ENCODE assay signal across 16 cellular contexts in genomic region chr6:119040636-119041035, GRCh38. TPM values are rescaled to one million over a fixed set of nuclear protein-coding genes. Genes with fewer than 3 reads are reported as not detected.
DNase-seq lines count a peak whose midpoint lies in the region; ATAC-seq and TF ChIP-seq lines count a peak whose summit lies in the region.
"Had no signal": no experiment of that assay in that cellular context is flagged by ENCODE, and none has a peak within 500 bp of the region (broad histone marks: within the 10 kb centered on the region; RNA-seq: fewer than 3 reads in every experiment).

No MANE protein-coding gene starts in this region.

- H3K9ac ChIP-seq in endodermal cell (ENCODE audit: extremely low read depth, low read length, poor library complexity, severe bottlenecking) (no peak overlapping the region), subcutaneous abdominal adipose tissue (ENCODE audit: low read length in 5 of 5) (no peak overlapping the region)

- H3K27ac ChIP-seq in endodermal cell (ENCODE audit: low read depth, low read length), result no peak overlapping the region
- H3K27ac ChIP-seq in lower lobe of right lung, result peak overlapping the region; percentile 62
- no peak overlapping the region for H3K27ac ChIP-seq in subcutaneous abdominal adipose tissue (ENCODE audit: low read depth, low read length)
- no peak overlapping the region for H3K27ac ChIP-seq in CD8-positive, alpha-beta memory T cell (ENCODE audit: low read depth, low read length)
- H3K27ac ChIP-seq in stomach, result no peak overlapping the region

- no peaks in the 10 kb centered on the region for H3K9me3 Mint-ChIP-seq in endodermal cell
- no peaks in the 10 kb centered on the region for H3K9me3 Mint-ChIP-seq in CD8-positive, alpha-beta memory T cell
- H3K9me3 Mint-ChIP-seq: CD4-positive, alpha-beta T cell; H9; IgD-negative memory B cell had no signal

- intact Hi-C loops in lower lobe of right lung (cut with DNase I) (no loop called here), stomach (cut with DNase I; ENCODE audit: low total_unique reads) (no loop called here)

- H3K9me3 ChIP-seq in endodermal cell (ENCODE audit: control insufficient read depth, low read length) (no peaks in the 10 kb centered on the region), lower lobe of right lung (no peaks in the 10 kb centered on the region), subcutaneous abdominal adipose tissue (ENCODE audit: control insufficient read depth in 5 of 5, low read length in 5 of 5) (peaks cover 0 to 2% (median 0%) of the 10 kb centered on the region in 5 donors), stomach (no peaks in the 10 kb centered on the region)
- H3K9me3 ChIP-seq in CD8-positive, alpha-beta memory T cell (ENCODE audit: low read length), result no peaks in the 10 kb centered on the region

- peaks cover 37% of the 10 kb centered on the region for H3K4me1 ChIP-seq in endodermal cell (ENCODE audit: control insufficient read depth, insufficient read depth, low read length)
- H3K4me1 ChIP-seq in lower lobe of right lung, result peaks cover 4% of the 10 kb centered on the region
- H3K4me1 ChIP-seq in subcutaneous abdominal adipose tissue (ENCODE audit: control insufficient read depth in 5 of 5, insufficient read depth in 5 of 5, low read length in 5 of 5), result peaks cover 2 to 17% (median 13%) of the 10 kb centered on the region in 5 donors
- no peaks in the 10 kb centered on the region for H3K4me1 ChIP-seq in CD8-positive, alpha-beta memory T cell (ENCODE audit: insufficient read depth, low read length)
- H3K4me1 ChIP-seq in stomach, result no peaks in the 10 kb centered on the region

- H3K4me3 Mint-ChIP-seq in endodermal cell, result no peak overlapping the region
- no peak overlapping the region for H3K4me3 Mint-ChIP-seq in CD8-positive, alpha-beta memory T cell
- H3K4me3 Mint-ChIP-seq: B cell; CD4-positive, alpha-beta T cell; H9; IgD-negative memory B cell had no signal

- ATAC-seq in lower lobe of right lung (peak; percentile 91 to 93), HG03469 (IDR thresholded peaks at IDR 0.05; ENCODE audit: unreplicated experiment) (no peak)

- no peak for TF ChIP-seq POLR2A in stomach (IDR thresholded peaks at IDR 0.05)

- H3K4me1 Mint-ChIP-seq in endodermal cell, result peaks cover 85% of the 10 kb centered on the region
- no peaks in the 10 kb centered on the region for H3K4me1 Mint-ChIP-seq in CD8-positive, alpha-beta memory T cell
- H3K4me1 Mint-ChIP-seq: B cell, IgD-negative memory B cell had no signal

- H3K36me3 Mint-ChIP-seq in endodermal cell (ENCODE audit: low read depth), result peaks cover 12% of the 10 kb centered on the region
- no peaks in the 10 kb centered on the region for H3K36me3 Mint-ChIP-seq in CD8-positive, alpha-beta memory T cell

- CTCF ChIA-PET in CD8-positive, alpha-beta memory T cell (lab: Charles Lee), result no interaction called here

- TF ChIP-seq CTCF in endodermal cell (conservative IDR thresholded peaks at IDR 0.05) (no peak), lower lobe of right lung (IDR thresholded peaks at IDR 0.05) (no peak), stomach (IDR thresholded peaks at IDR 0.05) (no peak)

- H3K27ac Mint-ChIP-seq in endodermal cell, result peak overlapping the region; percentile 65
- no peak overlapping the region for H3K27ac Mint-ChIP-seq in CD8-positive, alpha-beta memory T cell
- H3K27ac Mint-ChIP-seq: B cell; CD4-positive, alpha-beta T cell; IgD-negative memory B cell had no signal

- POLR2A ChIA-PET in CD8-positive, alpha-beta memory T cell (lab: Charles Lee), result no interaction called here

- 76 to 98% methylated on average over 5 to 6 of the region's 6 CpGs for WGBS in endodermal cell (ENCODE audit: insufficient coverage in 1 of 2, insufficient read length in 1 of 2), 2 experiments
- 74 to 90% (median 79%) methylated on average over 6 of the region's 6 CpGs for WGBS in stomach, 5 donors

- H3K27me3 Mint-ChIP-seq in endodermal cell (ENCODE audit: insufficient read depth), result no peaks in the 10 kb centered on the region
- H3K27me3 Mint-ChIP-seq in CD8-positive, alpha-beta memory T cell, result peaks cover 0 to 2% of the 10 kb centered on the region in 2 donors
- H3K27me3 Mint-ChIP-seq: CD4-positive, alpha-beta T cell; IgD-negative memory B cell had no signal

- H3K27me3 ChIP-seq in endodermal cell (ENCODE audit: control insufficient read depth, insufficient read depth, low read length, poor library complexity, severe bottlenecking), result no peaks in the 10 kb centered on the region
- H3K27me3 ChIP-seq in lower lobe of right lung (ENCODE audit: low read depth), result no peaks in the 10 kb centered on the region
- H3K27me3 ChIP-seq in subcutaneous abdominal adipose tissue (ENCODE audit: control insufficient read depth in 5 of 5, insufficient read depth in 4 of 5, low read length in 5 of 5), result no peaks in the 10 kb centered on the region
- H3K27me3 ChIP-seq in CD8-positive, alpha-beta memory T cell (ENCODE audit: insufficient read depth, low read length, poor library complexity, severe bottlenecking), result no peaks in the 10 kb centered on the region
- no peaks in the 10 kb centered on the region for H3K27me3 ChIP-seq in stomach

- DNase-seq in ELF-1 (ENCODE audit: low read depth, low spot score) (peak; percentile 34), endodermal cell (no peak), lower lobe of right lung (no peak), stomach (no peak)
- no peak for DNase-seq in CD8-positive, alpha-beta memory T cell
- no peak for DNase-seq in activated T-cell treated with anti-CD3 and anti-CD28 coated beads, Interleukin-2, amount 50 U/mL, for 1 hour
- DNase-seq: ACHN; C1 segment of cervical spinal cord; CD4-positive, alpha-beta T cell; DND-41; GOT3; H9 had no signal

- H3K36me3 ChIP-seq in endodermal cell (ENCODE audit: control insufficient read depth, insufficient read depth, low read length), result peaks cover 46% of the 10 kb centered on the region
- H3K36me3 ChIP-seq in lower lobe of right lung, result no peaks in the 10 kb centered on the region
- no peaks in the 10 kb centered on the region for H3K36me3 ChIP-seq in subcutaneous abdominal adipose tissue (ENCODE audit: control insufficient read depth in 5 of 5, insufficient read depth in 5 of 5, low read length in 5 of 5)
- H3K36me3 ChIP-seq in CD8-positive, alpha-beta memory T cell (ENCODE audit: insufficient read depth, low read length), result no peaks in the 10 kb centered on the region
- H3K36me3 ChIP-seq in stomach, result no peaks in the 10 kb centered on the region

- no peak for TF ChIP-seq EP300 in stomach (IDR thresholded peaks at IDR 0.05)

- H3K4me3 ChIP-seq in endodermal cell (ENCODE audit: low read length), result no peak overlapping the region
- peak overlapping the region; percentile 5 for H3K4me3 ChIP-seq in lower lobe of right lung
- H3K4me3 ChIP-seq in subcutaneous abdominal adipose tissue (ENCODE audit: low read depth in 1 of 5, low read length in 5 of 5), result peak overlapping the region in 4 of 5 donors; percentile 8 to 53 (median 31)
- no peak overlapping the region for H3K4me3 ChIP-seq in CD8-positive, alpha-beta memory T cell (ENCODE audit: low read length)
- no peak overlapping the region for H3K4me3 ChIP-seq in stomach

RNA-seq across cellular contexts. Expression of gene FAM184A, which starts 37.8 kb away (rescaled TPM):
- total RNA-seq in endodermal cell, result 100 to 1,000 TPM; 205 to 216 TPM
- 64.9 TPM for polyA plus RNA-seq in endodermal cell (2013, experiment 1 of 2)
- polyA plus RNA-seq in endodermal cell (2013, experiment 2 of 2), result 72.0 TPM
- total RNA-seq in lower lobe of right lung, result 15.9 TPM
- total RNA-seq in CD8-positive, alpha-beta memory T cell, result 1 to 10 TPM; 2.0 to 2.2 TPM
- 0.85 TPM for polyA plus RNA-seq in CD8-positive, alpha-beta memory T cell
- 1 to 10 TPM in 3 of 5 donors, under 1 TPM in 1, not detected in 1; under 0.01 to 8.3 (median 2.4) TPM for total RNA-seq in stomach
- polyA plus RNA-seq in stomach, result 1 to 10 TPM in 2 of 3 donors, under 1 TPM in 1; 0.76 to 3.3 (median 2.6) TPM

Comparison
In these comparisons a context has a peak if more than half of its experiments do, and no peak if none do; other contexts are left out.
1. H3K4me3 ChIP-seq: peak in lower lobe of right lung (single experiment) and subcutaneous abdominal adipose tissue (4 of 5); none in endodermal cell (single experiment), CD8-positive, alpha-beta memory T cell (single experiment) and stomach (0 of 4).
2. RNA of gene FAM184A, which starts 37.8 kb away (total RNA-seq): 205 to 216 TPM in endodermal cell; 15.9 TPM in lower lobe of right lung (single experiment), 2.0 to 2.2 TPM in CD8-positive, alpha-beta memory T cell and under 0.01 to 8.3 TPM in stomach; every median in the first group is over 10 times any median in the second.